1 cellular context compared by ENCODE assay signal in genomic region chr3:55445551-55445950, GRCh38.
TF ChIP-seq lines count a peak whose summit lies in the region.

No MANE protein-coding gene starts in this region.

TF ChIP-seq in HepG2, 621 proteins besides CTCF, POLR2A, EP300 and RAD21 (continued from another document):
- TF ChIP-seq, protein P1, sequence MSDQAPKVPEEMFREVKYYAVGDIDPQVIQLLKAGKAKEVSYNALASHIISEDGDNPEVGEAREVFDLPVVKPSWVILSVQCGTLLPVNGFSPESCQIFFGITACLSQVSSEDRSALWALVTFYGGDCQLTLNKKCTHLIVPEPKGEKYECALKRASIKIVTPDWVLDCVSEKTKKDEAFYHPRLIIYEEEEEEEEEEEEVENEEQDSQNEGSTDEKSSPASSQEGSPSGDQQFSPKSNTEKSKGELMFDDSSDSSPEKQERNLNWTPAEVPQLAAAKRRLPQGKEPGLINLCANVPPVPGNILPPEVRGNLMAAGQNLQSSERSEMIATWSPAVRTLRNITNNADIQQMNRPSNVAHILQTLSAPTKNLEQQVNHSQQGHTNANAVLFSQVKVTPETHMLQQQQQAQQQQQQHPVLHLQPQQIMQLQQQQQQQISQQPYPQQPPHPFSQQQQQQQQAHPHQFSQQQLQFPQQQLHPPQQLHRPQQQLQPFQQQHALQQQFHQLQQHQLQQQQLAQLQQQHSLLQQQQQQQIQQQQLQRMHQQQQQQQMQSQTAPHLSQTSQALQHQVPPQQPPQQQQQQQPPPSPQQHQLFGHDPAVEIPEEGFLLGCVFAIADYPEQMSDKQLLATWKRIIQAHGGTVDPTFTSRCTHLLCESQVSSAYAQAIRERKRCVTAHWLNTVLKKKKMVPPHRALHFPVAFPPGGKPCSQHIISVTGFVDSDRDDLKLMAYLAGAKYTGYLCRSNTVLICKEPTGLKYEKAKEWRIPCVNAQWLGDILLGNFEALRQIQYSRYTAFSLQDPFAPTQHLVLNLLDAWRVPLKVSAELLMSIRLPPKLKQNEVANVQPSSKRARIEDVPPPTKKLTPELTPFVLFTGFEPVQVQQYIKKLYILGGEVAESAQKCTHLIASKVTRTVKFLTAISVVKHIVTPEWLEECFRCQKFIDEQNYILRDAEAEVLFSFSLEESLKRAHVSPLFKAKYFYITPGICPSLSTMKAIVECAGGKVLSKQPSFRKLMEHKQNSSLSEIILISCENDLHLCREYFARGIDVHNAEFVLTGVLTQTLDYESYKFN (CRISPR knock-in tag; conservative IDR thresholded peaks at IDR 0.05), result peak; percentile 35; the same call in 1 of the 2 replicates
- TF ChIP-seq, protein P2, sequence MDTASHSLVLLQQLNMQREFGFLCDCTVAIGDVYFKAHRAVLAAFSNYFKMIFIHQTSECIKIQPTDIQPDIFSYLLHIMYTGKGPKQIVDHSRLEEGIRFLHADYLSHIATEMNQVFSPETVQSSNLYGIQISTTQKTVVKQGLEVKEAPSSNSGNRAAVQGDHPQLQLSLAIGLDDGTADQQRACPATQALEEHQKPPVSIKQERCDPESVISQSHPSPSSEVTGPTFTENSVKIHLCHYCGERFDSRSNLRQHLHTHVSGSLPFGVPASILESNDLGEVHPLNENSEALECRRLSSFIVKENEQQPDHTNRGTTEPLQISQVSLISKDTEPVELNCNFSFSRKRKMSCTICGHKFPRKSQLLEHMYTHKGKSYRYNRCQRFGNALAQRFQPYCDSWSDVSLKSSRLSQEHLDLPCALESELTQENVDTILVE (CRISPR knock-in tag; IDR thresholded peaks at IDR 0.05), result no peak
- TF ChIP-seq ZNF615 (CRISPR knock-in tag; IDR thresholded peaks at IDR 0.05; ENCODE audit: borderline replicate concordance), result no peak
- TF ChIP-seq KAT2B (IDR thresholded peaks at IDR 0.05; ENCODE audit: borderline replicate concordance, low read depth, low read length), result no peak
- no peak for TF ChIP-seq NCOA5 (CRISPR knock-in tag; IDR thresholded peaks at IDR 0.05)
- TF ChIP-seq, protein P3, sequence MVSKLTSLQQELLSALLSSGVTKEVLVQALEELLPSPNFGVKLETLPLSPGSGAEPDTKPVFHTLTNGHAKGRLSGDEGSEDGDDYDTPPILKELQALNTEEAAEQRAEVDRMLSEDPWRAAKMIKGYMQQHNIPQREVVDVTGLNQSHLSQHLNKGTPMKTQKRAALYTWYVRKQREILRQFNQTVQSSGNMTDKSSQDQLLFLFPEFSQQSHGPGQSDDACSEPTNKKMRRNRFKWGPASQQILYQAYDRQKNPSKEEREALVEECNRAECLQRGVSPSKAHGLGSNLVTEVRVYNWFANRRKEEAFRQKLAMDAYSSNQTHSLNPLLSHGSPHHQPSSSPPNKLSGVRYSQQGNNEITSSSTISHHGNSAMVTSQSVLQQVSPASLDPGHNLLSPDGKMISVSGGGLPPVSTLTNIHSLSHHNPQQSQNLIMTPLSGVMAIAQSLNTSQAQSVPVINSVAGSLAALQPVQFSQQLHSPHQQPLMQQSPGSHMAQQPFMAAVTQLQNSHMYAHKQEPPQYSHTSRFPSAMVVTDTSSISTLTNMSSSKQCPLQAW (CRISPR knock-in tag; IDR thresholded peaks at IDR 0.05), result peak; percentile 70; the same call in 1 of the 2 replicates
- no peak for TF ChIP-seq ZHX2 (IDR thresholded peaks at IDR 0.05; ENCODE audit: low read depth)
- TF ChIP-seq ZHX2 (CRISPR knock-in tag; IDR thresholded peaks at IDR 0.05; ENCODE audit: borderline replicate concordance), result no peak
- TF ChIP-seq ZNF614 (CRISPR knock-in tag; IDR thresholded peaks at IDR 0.05; ENCODE audit: borderline replicate concordance), result no peak
- TF ChIP-seq ZNF770 (CRISPR knock-in tag; IDR thresholded peaks at IDR 0.05), result no peak
- TF ChIP-seq ZNF749 (CRISPR knock-in tag; IDR thresholded peaks at IDR 0.05; ENCODE audit: borderline replicate concordance), result no peak
- TF ChIP-seq SOX5 (CRISPR knock-in tag; IDR thresholded peaks at IDR 0.05; ENCODE audit: borderline replicate concordance), result no peak
- TF ChIP-seq, protein P4, sequence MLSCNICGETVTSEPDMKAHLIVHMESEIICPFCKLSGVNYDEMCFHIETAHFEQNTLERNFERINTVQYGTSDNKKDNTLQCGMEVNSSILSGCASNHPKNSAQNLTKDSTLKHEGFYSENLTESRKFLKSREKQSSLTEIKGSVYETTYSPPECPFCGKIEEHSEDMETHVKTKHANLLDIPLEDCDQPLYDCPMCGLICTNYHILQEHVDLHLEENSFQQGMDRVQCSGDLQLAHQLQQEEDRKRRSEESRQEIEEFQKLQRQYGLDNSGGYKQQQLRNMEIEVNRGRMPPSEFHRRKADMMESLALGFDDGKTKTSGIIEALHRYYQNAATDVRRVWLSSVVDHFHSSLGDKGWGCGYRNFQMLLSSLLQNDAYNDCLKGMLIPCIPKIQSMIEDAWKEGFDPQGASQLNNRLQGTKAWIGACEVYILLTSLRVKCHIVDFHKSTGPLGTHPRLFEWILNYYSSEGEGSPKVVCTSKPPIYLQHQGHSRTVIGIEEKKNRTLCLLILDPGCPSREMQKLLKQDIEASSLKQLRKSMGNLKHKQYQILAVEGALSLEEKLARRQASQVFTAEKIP (CRISPR knock-in tag; IDR thresholded peaks at IDR 0.05; ENCODE audit: borderline replicate concordance), result no peak
- TF ChIP-seq PRMT3 (CRISPR knock-in tag; IDR thresholded peaks at IDR 0.05; ENCODE audit: borderline replicate concordance, low read depth), result no peak
- no peak for TF ChIP-seq POLR2AphosphoS2 (IDR thresholded peaks at IDR 0.05; ENCODE audit: low read depth, low read length)
- no peak for TF ChIP-seq MTF2 (CRISPR knock-in tag; IDR thresholded peaks at IDR 0.05; ENCODE audit: borderline replicate concordance)
- TF ChIP-seq CCDC6 (CRISPR knock-in tag; IDR thresholded peaks at IDR 0.05), result no peak
- no peak for TF ChIP-seq ZNF639 (CRISPR knock-in tag; conservative IDR thresholded peaks at IDR 0.05)
- no peak for TF ChIP-seq POLR2AphosphoS5 (IDR thresholded peaks at IDR 0.05; ENCODE audit: low read depth, low read length)
- TF ChIP-seq ZNF607 (CRISPR knock-in tag; IDR thresholded peaks at IDR 0.05; ENCODE audit: borderline replicate concordance), result no peak
- TF ChIP-seq ZSCAN25 (CRISPR knock-in tag; IDR thresholded peaks at IDR 0.05), result no peak
